In the genomic region with DNA sequence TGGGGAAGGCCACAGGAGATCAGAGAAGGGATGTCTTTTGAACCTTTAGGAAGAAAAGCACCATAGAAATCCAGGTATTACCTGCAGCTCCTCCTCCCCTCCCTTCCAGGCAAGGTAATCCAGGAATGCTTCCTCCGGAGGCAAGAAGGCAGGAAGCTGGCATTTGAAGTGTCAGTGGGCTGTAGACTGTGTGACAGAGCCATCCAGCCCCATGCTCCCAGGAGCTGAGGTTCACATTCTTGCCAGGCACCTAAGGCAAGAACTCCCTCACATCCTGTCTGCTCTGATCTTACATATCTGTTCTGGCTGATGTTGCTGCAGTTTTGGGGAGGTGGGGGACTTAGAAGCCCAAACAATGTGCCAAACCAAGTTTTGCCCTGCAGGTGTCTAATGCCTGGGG, we compare ENCODE assay signal across 2 cellular contexts.
TF ChIP-seq lines count a peak whose summit lies in the region.

No MANE protein-coding gene starts in this region.

TF ChIP-seq in WTC11, 78 proteins besides CTCF, POLR2A, EP300 and RAD21:
- TF ChIP-seq ATF2 (CRISPR knock-in tag; IDR thresholded peaks at IDR 0.05; ENCODE audit: borderline replicate concordance, low read depth) (no peak), ZNF423 (CRISPR knock-in tag; IDR thresholded peaks at IDR 0.05) (no peak), MLX (CRISPR knock-in tag; IDR thresholded peaks at IDR 0.05) (no peak), NFATC4 (CRISPR knock-in tag; IDR thresholded peaks at IDR 0.05) (no peak), TEAD4 (CRISPR knock-in tag; IDR thresholded peaks at IDR 0.05) (no peak), HMGA2 (CRISPR knock-in tag; IDR thresholded peaks at IDR 0.05) (no peak), ETV6 (CRISPR knock-in tag; IDR thresholded peaks at IDR 0.05) (no peak), ZNF232 (CRISPR knock-in tag; IDR thresholded peaks at IDR 0.05) (no peak), NFE2L1 (CRISPR knock-in tag; IDR thresholded peaks at IDR 0.05) (no peak), USF1 (CRISPR knock-in tag; IDR thresholded peaks at IDR 0.05) (no peak)
- TF ChIP-seq, protein P1, sequence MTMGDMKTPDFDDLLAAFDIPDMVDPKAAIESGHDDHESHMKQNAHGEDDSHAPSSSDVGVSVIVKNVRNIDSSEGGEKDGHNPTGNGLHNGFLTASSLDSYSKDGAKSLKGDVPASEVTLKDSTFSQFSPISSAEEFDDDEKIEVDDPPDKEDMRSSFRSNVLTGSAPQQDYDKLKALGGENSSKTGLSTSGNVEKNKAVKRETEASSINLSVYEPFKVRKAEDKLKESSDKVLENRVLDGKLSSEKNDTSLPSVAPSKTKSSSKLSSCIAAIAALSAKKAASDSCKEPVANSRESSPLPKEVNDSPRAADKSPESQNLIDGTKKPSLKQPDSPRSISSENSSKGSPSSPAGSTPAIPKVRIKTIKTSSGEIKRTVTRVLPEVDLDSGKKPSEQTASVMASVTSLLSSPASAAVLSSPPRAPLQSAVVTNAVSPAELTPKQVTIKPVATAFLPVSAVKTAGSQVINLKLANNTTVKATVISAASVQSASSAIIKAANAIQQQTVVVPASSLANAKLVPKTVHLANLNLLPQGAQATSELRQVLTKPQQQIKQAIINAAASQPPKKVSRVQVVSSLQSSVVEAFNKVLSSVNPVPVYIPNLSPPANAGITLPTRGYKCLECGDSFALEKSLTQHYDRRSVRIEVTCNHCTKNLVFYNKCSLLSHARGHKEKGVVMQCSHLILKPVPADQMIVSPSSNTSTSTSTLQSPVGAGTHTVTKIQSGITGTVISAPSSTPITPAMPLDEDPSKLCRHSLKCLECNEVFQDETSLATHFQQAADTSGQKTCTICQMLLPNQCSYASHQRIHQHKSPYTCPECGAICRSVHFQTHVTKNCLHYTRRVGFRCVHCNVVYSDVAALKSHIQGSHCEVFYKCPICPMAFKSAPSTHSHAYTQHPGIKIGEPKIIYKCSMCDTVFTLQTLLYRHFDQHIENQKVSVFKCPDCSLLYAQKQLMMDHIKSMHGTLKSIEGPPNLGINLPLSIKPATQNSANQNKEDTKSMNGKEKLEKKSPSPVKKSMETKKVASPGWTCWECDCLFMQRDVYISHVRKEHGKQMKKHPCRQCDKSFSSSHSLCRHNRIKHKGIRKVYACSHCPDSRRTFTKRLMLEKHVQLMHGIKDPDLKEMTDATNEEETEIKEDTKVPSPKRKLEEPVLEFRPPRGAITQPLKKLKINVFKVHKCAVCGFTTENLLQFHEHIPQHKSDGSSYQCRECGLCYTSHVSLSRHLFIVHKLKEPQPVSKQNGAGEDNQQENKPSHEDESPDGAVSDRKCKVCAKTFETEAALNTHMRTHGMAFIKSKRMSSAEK (CRISPR knock-in tag; IDR thresholded peaks at IDR 0.05; ENCODE audit: borderline replicate concordance) = no peak
- TF ChIP-seq, protein P2, sequence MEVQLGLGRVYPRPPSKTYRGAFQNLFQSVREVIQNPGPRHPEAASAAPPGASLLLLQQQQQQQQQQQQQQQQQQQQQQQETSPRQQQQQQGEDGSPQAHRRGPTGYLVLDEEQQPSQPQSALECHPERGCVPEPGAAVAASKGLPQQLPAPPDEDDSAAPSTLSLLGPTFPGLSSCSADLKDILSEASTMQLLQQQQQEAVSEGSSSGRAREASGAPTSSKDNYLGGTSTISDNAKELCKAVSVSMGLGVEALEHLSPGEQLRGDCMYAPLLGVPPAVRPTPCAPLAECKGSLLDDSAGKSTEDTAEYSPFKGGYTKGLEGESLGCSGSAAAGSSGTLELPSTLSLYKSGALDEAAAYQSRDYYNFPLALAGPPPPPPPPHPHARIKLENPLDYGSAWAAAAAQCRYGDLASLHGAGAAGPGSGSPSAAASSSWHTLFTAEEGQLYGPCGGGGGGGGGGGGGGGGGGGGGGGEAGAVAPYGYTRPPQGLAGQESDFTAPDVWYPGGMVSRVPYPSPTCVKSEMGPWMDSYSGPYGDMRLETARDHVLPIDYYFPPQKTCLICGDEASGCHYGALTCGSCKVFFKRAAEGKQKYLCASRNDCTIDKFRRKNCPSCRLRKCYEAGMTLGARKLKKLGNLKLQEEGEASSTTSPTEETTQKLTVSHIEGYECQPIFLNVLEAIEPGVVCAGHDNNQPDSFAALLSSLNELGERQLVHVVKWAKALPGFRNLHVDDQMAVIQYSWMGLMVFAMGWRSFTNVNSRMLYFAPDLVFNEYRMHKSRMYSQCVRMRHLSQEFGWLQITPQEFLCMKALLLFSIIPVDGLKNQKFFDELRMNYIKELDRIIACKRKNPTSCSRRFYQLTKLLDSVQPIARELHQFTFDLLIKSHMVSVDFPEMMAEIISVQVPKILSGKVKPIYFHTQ (CRISPR knock-in tag; IDR thresholded peaks at IDR 0.05) = no peak
TF ChIP-seq in WTC11: peak in this region for 0.

TF ChIP-seq in HepG2, 621 proteins besides CTCF, POLR2A, EP300 and RAD21:
- no peak for TF ChIP-seq MTA3 (CRISPR knock-in tag; IDR thresholded peaks at IDR 0.05)
- TF ChIP-seq HMGXB4 (CRISPR knock-in tag; IDR thresholded peaks at IDR 0.05; ENCODE audit: borderline replicate concordance in 1 of 2, low read depth in 1 of 2) = no peak
- no peak for TF ChIP-seq ZNF354B (CRISPR knock-in tag; IDR thresholded peaks at IDR 0.05)
- no peak for TF ChIP-seq WIZ (CRISPR knock-in tag; IDR thresholded peaks at IDR 0.05)
- no peak for TF ChIP-seq SMC3 (IDR thresholded peaks at IDR 0.05; ENCODE audit: low read length)
- TF ChIP-seq, protein P3, sequence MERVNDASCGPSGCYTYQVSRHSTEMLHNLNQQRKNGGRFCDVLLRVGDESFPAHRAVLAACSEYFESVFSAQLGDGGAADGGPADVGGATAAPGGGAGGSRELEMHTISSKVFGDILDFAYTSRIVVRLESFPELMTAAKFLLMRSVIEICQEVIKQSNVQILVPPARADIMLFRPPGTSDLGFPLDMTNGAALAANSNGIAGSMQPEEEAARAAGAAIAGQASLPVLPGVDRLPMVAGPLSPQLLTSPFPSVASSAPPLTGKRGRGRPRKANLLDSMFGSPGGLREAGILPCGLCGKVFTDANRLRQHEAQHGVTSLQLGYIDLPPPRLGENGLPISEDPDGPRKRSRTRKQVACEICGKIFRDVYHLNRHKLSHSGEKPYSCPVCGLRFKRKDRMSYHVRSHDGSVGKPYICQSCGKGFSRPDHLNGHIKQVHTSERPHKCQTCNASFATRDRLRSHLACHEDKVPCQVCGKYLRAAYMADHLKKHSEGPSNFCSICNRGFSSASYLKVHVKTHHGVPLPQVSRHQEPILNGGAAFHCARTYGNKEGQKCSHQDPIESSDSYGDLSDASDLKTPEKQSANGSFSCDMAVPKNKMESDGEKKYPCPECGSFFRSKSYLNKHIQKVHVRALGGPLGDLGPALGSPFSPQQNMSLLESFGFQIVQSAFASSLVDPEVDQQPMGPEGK (CRISPR knock-in tag; IDR thresholded peaks at IDR 0.05) = no peak
- TF ChIP-seq, protein P4, sequence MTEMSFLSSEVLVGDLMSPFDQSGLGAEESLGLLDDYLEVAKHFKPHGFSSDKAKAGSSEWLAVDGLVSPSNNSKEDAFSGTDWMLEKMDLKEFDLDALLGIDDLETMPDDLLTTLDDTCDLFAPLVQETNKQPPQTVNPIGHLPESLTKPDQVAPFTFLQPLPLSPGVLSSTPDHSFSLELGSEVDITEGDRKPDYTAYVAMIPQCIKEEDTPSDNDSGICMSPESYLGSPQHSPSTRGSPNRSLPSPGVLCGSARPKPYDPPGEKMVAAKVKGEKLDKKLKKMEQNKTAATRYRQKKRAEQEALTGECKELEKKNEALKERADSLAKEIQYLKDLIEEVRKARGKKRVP (CRISPR knock-in tag; IDR thresholded peaks at IDR 0.05) = no peak
- no peak for TF ChIP-seq ARHGAP35 (CRISPR knock-in tag; IDR thresholded peaks at IDR 0.05; ENCODE audit: borderline replicate concordance)
- TF ChIP-seq TEAD3 (CRISPR knock-in tag; optimal IDR thresholded peaks at IDR 0.05; ENCODE audit: borderline replicate concordance) = no peak
- TF ChIP-seq MIER2 (CRISPR knock-in tag; IDR thresholded peaks at IDR 0.05) = no peak
- no peak for TF ChIP-seq ZNF224 (CRISPR knock-in tag; IDR thresholded peaks at IDR 0.05)
- no peak for TF ChIP-seq TMF1 (CRISPR knock-in tag; IDR thresholded peaks at IDR 0.05; ENCODE audit: low read depth)
- TF ChIP-seq TCF12 (IDR thresholded peaks at IDR 0.05) = no peak
- TF ChIP-seq TCF12 (CRISPR knock-in tag; IDR thresholded peaks at IDR 0.05) = no peak
- TF ChIP-seq, protein P5, sequence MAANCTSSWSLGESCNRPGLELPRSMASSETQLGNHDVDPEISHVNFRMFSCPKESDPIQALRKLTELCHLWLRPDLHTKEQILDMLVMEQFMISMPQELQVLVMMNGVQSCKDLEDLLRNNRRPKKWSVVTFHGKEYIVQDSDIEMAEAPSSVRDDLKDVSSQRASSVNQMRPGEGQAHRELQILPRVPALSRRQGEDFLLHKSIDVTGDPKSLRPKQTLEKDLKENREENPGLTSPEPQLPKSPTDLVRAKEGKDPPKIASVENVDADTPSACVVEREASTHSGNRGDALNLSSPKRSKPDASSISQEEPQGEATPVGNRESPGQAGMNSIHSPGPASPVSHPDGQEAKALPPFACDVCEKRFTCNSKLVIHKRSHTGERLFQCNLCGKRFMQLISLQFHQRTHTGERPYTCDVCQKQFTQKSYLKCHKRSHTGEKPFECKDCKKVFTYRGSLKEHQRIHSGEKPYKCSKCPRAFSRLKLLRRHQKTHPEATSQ (CRISPR knock-in tag; IDR thresholded peaks at IDR 0.05; ENCODE audit: borderline replicate concordance) = no peak
- no peak for TF ChIP-seq ZNF605 (CRISPR knock-in tag; IDR thresholded peaks at IDR 0.05)
- TF ChIP-seq ZNF34 (CRISPR knock-in tag; IDR thresholded peaks at IDR 0.05; ENCODE audit: borderline replicate concordance) = no peak
- no peak for TF ChIP-seq ZBTB7B (CRISPR knock-in tag; IDR thresholded peaks at IDR 0.05)
